Comparison of ENCODE assay signal across 8 cellular contexts in genomic region chr10:13340626-13341370, GRCh38. TPM values are rescaled to one million over a fixed set of nuclear protein-coding genes. Genes with fewer than 3 reads are reported as not detected.
DNase-seq lines count a peak whose midpoint lies in the region; ATAC-seq and TF ChIP-seq lines count a peak whose summit lies in the region.

No MANE protein-coding gene starts in this region.

- H3K27me3 Mint-ChIP-seq in memory B cell = no peaks in the 10 kb centered on the region

- H3K4me2 ChIP-seq in Karpas-422 (ENCODE audit: low read depth, low read length, poor library complexity, severe bottlenecking) = peak overlapping the region; percentile 62

- peak; percentile 85 for DNase-seq in Karpas-422
- no peak for DNase-seq in memory B cell (ENCODE audit: low spot score in 2 of 2)
- no peak for DNase-seq in ascending aorta (ENCODE audit: low spot score in 2 of 2)
- no peak for DNase-seq in amniotic stem cell (lab: John Stamatoyannopoulos, UW)
- DNase-seq in upper lobe of left lung = no peak
- no peak for DNase-seq in H7

- WGBS in upper lobe of left lung, 2 donors = 86 to 90% methylated on average over 12 of the region's 12 CpGs

- peak overlapping the region; percentile 59 for H3K4me3 Mint-ChIP-seq in memory B cell

- TF ChIP-seq POLR2A in upper lobe of left lung (IDR thresholded peaks at IDR 0.05) = no peak

- H3K4me3 ChIP-seq in Karpas-422 (ENCODE audit: low read length) (peak overlapping the region; percentile 46), ascending aorta (no peak overlapping the region), upper lobe of left lung (no peak overlapping the region), H7 (ENCODE audit: insufficient read depth, low read depth, low read length) (no peak overlapping the region)

- no peak overlapping the region for H2AFZ ChIP-seq in Karpas-422 (ENCODE audit: low read length)

- no peak for TF ChIP-seq EP300 in upper lobe of left lung (IDR thresholded peaks at IDR 0.05)

- H3K4me1 ChIP-seq in Karpas-422 (ENCODE audit: low read length) (peaks cover 38% of the 10 kb centered on the region), ascending aorta (peaks cover 0 to 5% of the 10 kb centered on the region in 2 donors), upper lobe of left lung (peaks cover 4 to 17% (median 10%) of the 10 kb centered on the region in 4 donors)

- H3K9me2 ChIP-seq in Karpas-422 (replicated peaks; ENCODE audit: insufficient read depth, low read length) = no peaks in the 10 kb centered on the region

- H3K27ac Mint-ChIP-seq in memory B cell = no peak overlapping the region

- 0 out of 2 replicates have a peak, but pooled peaks cover under 1% of the 10 kb centered on the region for H4K20me1 ChIP-seq in Karpas-422 (ENCODE audit: insufficient read depth, low read depth, low read length)

- H3K27me3 ChIP-seq in Karpas-422 (ENCODE audit: low read length) (no peaks in the 10 kb centered on the region), ascending aorta (no peaks in the 10 kb centered on the region), upper lobe of left lung (no peaks in the 10 kb centered on the region), H7 (ENCODE audit: control insufficient read depth, insufficient read depth, low read length) (no peaks in the 10 kb centered on the region)

- ATAC-seq in GM18870 (IDR thresholded peaks at IDR 0.05; ENCODE audit: unreplicated experiment) (peak; percentile 80), GM21786 (IDR thresholded peaks at IDR 0.05; ENCODE audit: unreplicated experiment) (peak; percentile 93), memory B cell (ENCODE audit: low read depth) (peak; percentile 98), upper lobe of left lung (ENCODE audit: low FRiP score in 2 of 2) (no peak)

- H3K9me3 Mint-ChIP-seq in memory B cell = no peaks in the 10 kb centered on the region

- peak overlapping the region; percentile 88 for H3K27ac ChIP-seq in Karpas-422 (ENCODE audit: low read length)
- no peak overlapping the region for H3K27ac ChIP-seq in ascending aorta
- no peak overlapping the region for H3K27ac ChIP-seq in upper lobe of left lung

- peaks cover 15% of the 10 kb centered on the region for H3K4me1 Mint-ChIP-seq in memory B cell

- peak overlapping the region; percentile 53 for H3K9ac ChIP-seq in Karpas-422 (ENCODE audit: low read length)

- H3K79me2 ChIP-seq in Karpas-422 (ENCODE audit: low read length) = peaks cover 95% of the 10 kb centered on the region

- intact Hi-C loops in ascending aorta (cut with DNase I) = no loop called here

- H3K9me3 ChIP-seq in Karpas-422 (ENCODE audit: low read length) = no peaks in the 10 kb centered on the region
- no peaks in the 10 kb centered on the region for H3K9me3 ChIP-seq in ascending aorta
- no peaks in the 10 kb centered on the region for H3K9me3 ChIP-seq in upper lobe of left lung

- peaks cover 8% of the 10 kb centered on the region for H3K36me3 Mint-ChIP-seq in memory B cell

- no peak for TF ChIP-seq CTCF in ascending aorta (IDR thresholded peaks at IDR 0.05)
- TF ChIP-seq CTCF in upper lobe of left lung (IDR thresholded peaks at IDR 0.05) = no peak

- H3K36me3 ChIP-seq in Karpas-422 (ENCODE audit: insufficient read depth, low read length) (peaks cover 50% of the 10 kb centered on the region; the same call in 1 of the 2 replicates), ascending aorta (peaks cover 7 to 18% of the 10 kb centered on the region in 2 donors), upper lobe of left lung (peaks cover 0 to 18% (median 12%) of the 10 kb centered on the region in 4 donors), H7 (replicated peaks; ENCODE audit: control insufficient read depth, insufficient read depth, low read length) (peaks cover 38% of the 10 kb centered on the region)

RNA-seq across cellular contexts. Expression of gene SEPHS1, which starts 7.3 kb away (rescaled TPM):
- 70.0 and 81.0 TPM in 2 replicates for total RNA-seq in Karpas-422 (2014; rRNA removed; shearing (Covaris generic); ENCODE audit: low replicate concordance)
- total RNA-seq in ascending aorta (20.3 TPM), upper lobe of left lung (10 to 100 TPM in 5 of 6 donors, 1 to 10 TPM in 1; 10.0 to 41.9 (median 33.8) TPM)
- total RNA-seq in H7 (2014; rRNA removed; shearing (Covaris generic)) = 338 and 341 TPM in 2 replicates

RNA-seq across cellular contexts. Expression of gene PHYH, which starts 40.9 kb away (rescaled TPM):
- 3.5 and 4.0 TPM in 2 replicates for total RNA-seq in Karpas-422 (2014; rRNA removed; shearing (Covaris generic); ENCODE audit: low replicate concordance)
- 22.0 TPM for total RNA-seq in ascending aorta
- total RNA-seq in upper lobe of left lung = 10 to 100 TPM; 15.2 to 38.3 (median 27.8) TPM
- 12.2 and 14.8 TPM in 2 replicates for total RNA-seq in H7 (2014; rRNA removed; shearing (Covaris generic))

Comparison
In these comparisons a context has a peak if more than half of its experiments do, and no peak if none do; other contexts are left out.
1. ATAC-seq: peak in GM18870 (single experiment), GM21786 (single experiment) and memory B cell (single experiment); none in upper lobe of left lung (0 of 2).